12 cellular contexts compared by ENCODE assay signal in genomic region chr14:32491413-32492016, GRCh38.
DNase-seq lines count a peak whose midpoint lies in the region; ATAC-seq and TF ChIP-seq lines count a peak whose summit lies in the region.
"Had no signal": no experiment of that assay in that cellular context is flagged by ENCODE, and none has a peak within 500 bp of the region (broad histone marks: within the 10 kb centered on the region; RNA-seq: fewer than 3 reads in every experiment).

No MANE protein-coding gene starts in this region.

- no peak overlapping the region for H3K9ac ChIP-seq in mesendoderm (ENCODE audit: low read length)

- WGBS in psoas muscle, 3 donors: 84 to 91% (median 86%) methylated on average over 3 of the region's 3 CpGs
- WGBS in mesendoderm (ENCODE audit: extremely low coverage, insufficient coverage, low lambda C conversion rate): no CpG with 5 or more reads among the region's 3 CpGs

- no peak overlapping the region for H3K4me2 ChIP-seq in mesendoderm (ENCODE audit: low read length)

- H3K27ac ChIP-seq in dorsolateral prefrontal cortex: peak overlapping the region in 52 of 59 donors; percentile 2 to 97 (median 72)
- peak overlapping the region; percentile 95 for H3K27ac ChIP-seq in psoas muscle
- H3K27ac ChIP-seq in mesendoderm (ENCODE audit: low read depth, low read length): no peak overlapping the region

- no peak overlapping the region for H3K4me3 Mint-ChIP-seq in natural killer cell
- H3K4me3 Mint-ChIP-seq: CD8-positive, alpha-beta T cell had no signal

- no peaks in the 10 kb centered on the region for H3K9me3 ChIP-seq in psoas muscle

- H3K56ac ChIP-seq in mesendoderm (ENCODE audit: low read length): no peak overlapping the region

- ATAC-seq in psoas muscle: no peak
- no peak for ATAC-seq in natural killer cell
- ATAC-seq: CD8-positive, alpha-beta T cell had no signal

- H3K4ac ChIP-seq in mesendoderm (ENCODE audit: low read depth, low read length): no peak overlapping the region

- H4K8ac ChIP-seq in mesendoderm (ENCODE audit: low read depth, low read length): no peak overlapping the region

- H2BK120ac ChIP-seq in mesendoderm (ENCODE audit: low read depth, low read length): no peak overlapping the region

- H3K4me1 ChIP-seq in psoas muscle (peaks cover 36% of the 10 kb centered on the region), mesendoderm (ENCODE audit: control insufficient read depth, low read depth, low read length) (no peaks in the 10 kb centered on the region)

- no peak overlapping the region for H3K4me3 ChIP-seq in dorsolateral prefrontal cortex
- no peak overlapping the region for H3K4me3 ChIP-seq in psoas muscle
- no peak overlapping the region for H3K4me3 ChIP-seq in mesendoderm (ENCODE audit: low read length)

- no peak overlapping the region for H2BK15ac ChIP-seq in mesendoderm (replicated peaks; ENCODE audit: low read depth)

- intact Hi-C loops in dorsolateral prefrontal cortex (cut with DNase I): no loop called here
- intact Hi-C loops in psoas muscle (cut with DNase I): loop anchor here in 1 of 2 donors (10.0 kb wide), 1 partner anchor 63 kb away; no protein-coding TSS in a partner anchor
- intact Hi-C loops in natural killer cell (cut with micrococcal nuclease): no loop called here

- H3K27ac Mint-ChIP-seq in natural killer cell: no peak overlapping the region
- H3K27ac Mint-ChIP-seq: CD8-positive, alpha-beta T cell had no signal

- no peaks in the 10 kb centered on the region for H3K27me3 Mint-ChIP-seq in natural killer cell (ENCODE audit: low read depth in 2 of 2)

- no peaks in the 10 kb centered on the region for H3K36me3 ChIP-seq in psoas muscle (ENCODE audit: insufficient read depth in 1 of 2, low read depth in 1 of 2)
- H3K36me3 ChIP-seq in mesendoderm (ENCODE audit: control insufficient read depth, insufficient read depth, low read length): no peaks in the 10 kb centered on the region

- H4K5ac ChIP-seq in mesendoderm (ENCODE audit: low read length): no peak overlapping the region

- H3K79me2 ChIP-seq in mesendoderm (ENCODE audit: control insufficient read depth, insufficient read depth, low read length): no peaks in the 10 kb centered on the region

- H3K18ac ChIP-seq in mesendoderm (ENCODE audit: low read length): no peak overlapping the region

- H3K23ac ChIP-seq in mesendoderm (ENCODE audit: low read length): no peak overlapping the region

- H3K27me3 ChIP-seq in dorsolateral prefrontal cortex (no peaks in the 10 kb centered on the region), psoas muscle (ENCODE audit: insufficient read depth in 3 of 3, low read length in 2 of 3) (no peaks in the 10 kb centered on the region), mesendoderm (ENCODE audit: insufficient read depth, low read length, poor library complexity) (no peaks in the 10 kb centered on the region)

- peak; percentile 18 for DNase-seq in HCEC 1CT
- DNase-seq in NCI-H524 treated with DMSO at 0.1 percent for 48 hours (lab: John Stamatoyannopoulos, UW): peak; percentile 29
- no peak for DNase-seq in dorsolateral prefrontal cortex
- no peak for DNase-seq in psoas muscle
- DNase-seq in mesendoderm: no peak
- no peak for DNase-seq in DMS153 treated with DMSO at 0.1 percent for 48 hours (lab: John Stamatoyannopoulos, UW; ENCODE audit: unreplicated experiment)
- no peak for DNase-seq in natural killer cell
- DNase-seq: CD8-positive, alpha-beta T cell; Kasumi-1; NCI-H187 treated with DMSO at 0.1 percent for 48 hours; NCI-H510A; OCI-M1 had no signal

- no peak overlapping the region for H2AK5ac ChIP-seq in mesendoderm (ENCODE audit: low read length)

- H3K9me3 Mint-ChIP-seq in natural killer cell: peaks cover 0 to 2% of the 10 kb centered on the region in 2 donors
- H3K9me3 Mint-ChIP-seq: CD8-positive, alpha-beta T cell had no signal

- no peaks in the 10 kb centered on the region for H3K79me1 ChIP-seq in mesendoderm (ENCODE audit: low read length)

- TF ChIP-seq CTCF in dorsolateral prefrontal cortex (IDR thresholded peaks at IDR 0.05 in 54 of 56, conservative IDR thresholded peaks at IDR 0.05 in 2 of 56; ENCODE audit: low read depth in 1 of 56, partially characterized antibody in 56 of 56) (no peak), psoas muscle (IDR thresholded peaks at IDR 0.05) (no peak), natural killer cell (IDR thresholded peaks at IDR 0.05) (no peak)

- no peaks in the 10 kb centered on the region for H3K4me1 Mint-ChIP-seq in natural killer cell

- H3K36me3 Mint-ChIP-seq in natural killer cell: no peaks in the 10 kb centered on the region
- H3K36me3 Mint-ChIP-seq: CD8-positive, alpha-beta T cell had no signal

- no peak overlapping the region for H2BK5ac ChIP-seq in mesendoderm (ENCODE audit: low read length)

Comparison
In these comparisons a context has a peak if more than half of its experiments do, and no peak if none do; other contexts are left out.
1. DNase-seq: peak in HCEC 1CT (single experiment) and NCI-H524 treated with DMSO at 0.1 percent for 48 hours (single experiment); none in dorsolateral prefrontal cortex (0 of 10), psoas muscle (0 of 2), mesendoderm (single experiment), DMS153 treated with DMSO at 0.1 percent for 48 hours (single experiment) and natural killer cell (single experiment).